1 cellular context compared by ENCODE assay signal in the genomic region with DNA sequence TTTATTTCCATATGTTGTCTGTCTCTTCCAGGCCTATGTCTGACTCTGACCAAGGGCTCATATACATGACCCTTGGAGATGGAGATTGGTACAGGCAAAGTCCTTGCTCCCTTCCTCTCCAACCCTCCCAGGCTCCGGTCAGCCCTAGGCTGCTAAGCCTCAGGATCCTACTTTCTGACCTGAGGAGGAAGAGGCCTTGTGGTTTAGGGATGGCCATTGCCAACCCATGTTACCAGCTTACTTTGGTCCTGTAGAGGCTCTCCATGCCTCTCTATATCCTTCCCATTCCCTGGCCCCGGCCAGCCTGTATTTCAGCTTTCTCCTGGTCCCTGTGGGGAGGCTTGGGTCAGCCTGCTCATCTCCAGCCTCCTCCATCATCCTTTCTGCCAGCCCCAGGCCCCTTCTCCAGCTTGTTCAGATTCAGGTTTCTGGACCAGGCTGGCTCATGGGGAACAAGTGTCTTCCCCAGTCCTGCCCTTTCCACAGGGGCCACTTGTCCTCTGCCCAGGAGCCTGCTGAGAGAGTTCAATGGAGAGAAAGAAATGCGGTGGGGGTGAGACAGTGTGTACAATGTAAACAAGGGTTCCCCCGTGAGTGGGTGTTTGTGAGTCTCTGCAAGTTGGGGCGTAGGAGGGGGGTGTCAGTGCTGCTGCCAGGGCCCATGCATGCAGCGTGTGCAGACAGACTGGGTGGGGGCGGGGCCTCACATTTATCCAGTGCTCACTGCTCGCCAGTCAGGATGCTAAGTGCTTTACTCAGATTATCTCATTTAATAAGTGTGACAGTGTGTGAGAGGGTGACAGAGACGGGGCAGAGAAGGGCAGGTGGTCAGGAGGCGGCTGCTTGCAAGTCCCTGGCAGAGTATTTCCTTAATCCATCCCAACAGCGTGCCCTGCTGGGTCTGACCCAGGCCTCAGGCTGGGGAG.
TF ChIP-seq lines count a peak whose summit lies in the region.

No MANE protein-coding gene starts in this region.

TF ChIP-seq in HEK293, 187 proteins besides CTCF, POLR2A, EP300 and RAD21 (continued from another document):
- TF ChIP-seq, protein P1, sequence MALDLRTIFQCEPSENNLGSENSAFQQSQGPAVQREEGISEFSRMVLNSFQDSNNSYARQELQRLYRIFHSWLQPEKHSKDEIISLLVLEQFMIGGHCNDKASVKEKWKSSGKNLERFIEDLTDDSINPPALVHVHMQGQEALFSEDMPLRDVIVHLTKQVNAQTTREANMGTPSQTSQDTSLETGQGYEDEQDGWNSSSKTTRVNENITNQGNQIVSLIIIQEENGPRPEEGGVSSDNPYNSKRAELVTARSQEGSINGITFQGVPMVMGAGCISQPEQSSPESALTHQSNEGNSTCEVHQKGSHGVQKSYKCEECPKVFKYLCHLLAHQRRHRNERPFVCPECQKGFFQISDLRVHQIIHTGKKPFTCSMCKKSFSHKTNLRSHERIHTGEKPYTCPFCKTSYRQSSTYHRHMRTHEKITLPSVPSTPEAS (tag by site-specific recombination; IDR thresholded peaks at IDR 0.05), result no peak
- TF ChIP-seq, protein P2, sequence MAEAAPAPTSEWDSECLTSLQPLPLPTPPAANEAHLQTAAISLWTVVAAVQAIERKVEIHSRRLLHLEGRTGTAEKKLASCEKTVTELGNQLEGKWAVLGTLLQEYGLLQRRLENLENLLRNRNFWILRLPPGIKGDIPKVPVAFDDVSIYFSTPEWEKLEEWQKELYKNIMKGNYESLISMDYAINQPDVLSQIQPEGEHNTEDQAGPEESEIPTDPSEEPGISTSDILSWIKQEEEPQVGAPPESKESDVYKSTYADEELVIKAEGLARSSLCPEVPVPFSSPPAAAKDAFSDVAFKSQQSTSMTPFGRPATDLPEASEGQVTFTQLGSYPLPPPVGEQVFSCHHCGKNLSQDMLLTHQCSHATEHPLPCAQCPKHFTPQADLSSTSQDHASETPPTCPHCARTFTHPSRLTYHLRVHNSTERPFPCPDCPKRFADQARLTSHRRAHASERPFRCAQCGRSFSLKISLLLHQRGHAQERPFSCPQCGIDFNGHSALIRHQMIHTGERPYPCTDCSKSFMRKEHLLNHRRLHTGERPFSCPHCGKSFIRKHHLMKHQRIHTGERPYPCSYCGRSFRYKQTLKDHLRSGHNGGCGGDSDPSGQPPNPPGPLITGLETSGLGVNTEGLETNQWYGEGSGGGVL (tag by site-specific recombination; IDR thresholded peaks at IDR 0.05), result no peak
- TF ChIP-seq ZNF341 (tag by site-specific recombination; IDR thresholded peaks at IDR 0.05; ENCODE audit: low read depth) (no peak), ZNF600 (tag by site-specific recombination; IDR thresholded peaks at IDR 0.05) (no peak), ZNF184 (tag by site-specific recombination; IDR thresholded peaks at IDR 0.05) (no peak)
